Comparison of ENCODE assay signal across 1 cellular context in the genomic region with DNA sequence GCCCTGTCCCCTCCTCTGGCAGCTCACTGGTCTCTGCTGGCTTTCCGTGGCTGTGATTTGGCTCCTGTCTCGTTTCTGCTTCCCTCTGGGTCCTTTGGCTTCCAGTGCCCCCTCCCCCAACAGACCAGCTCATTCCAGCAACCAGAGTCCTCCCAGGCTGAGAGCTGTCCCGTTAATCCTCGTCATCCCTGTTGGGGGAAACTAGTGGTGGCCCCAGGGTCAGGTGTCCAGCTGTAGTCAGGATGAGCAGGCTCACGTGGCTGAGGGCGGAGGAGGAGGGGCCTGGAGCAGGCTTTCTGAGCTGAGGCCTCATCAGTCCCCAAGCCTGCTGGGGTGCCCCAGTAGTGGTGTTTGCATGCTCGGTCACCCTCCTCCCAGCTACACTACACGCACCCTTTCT.
TF ChIP-seq lines count a peak whose summit lies in the region.

No MANE protein-coding gene starts in this region.

TF ChIP-seq in WTC11, 78 proteins besides CTCF, POLR2A, EP300 and RAD21 (continued from another document):
- TF ChIP-seq, protein P1, sequence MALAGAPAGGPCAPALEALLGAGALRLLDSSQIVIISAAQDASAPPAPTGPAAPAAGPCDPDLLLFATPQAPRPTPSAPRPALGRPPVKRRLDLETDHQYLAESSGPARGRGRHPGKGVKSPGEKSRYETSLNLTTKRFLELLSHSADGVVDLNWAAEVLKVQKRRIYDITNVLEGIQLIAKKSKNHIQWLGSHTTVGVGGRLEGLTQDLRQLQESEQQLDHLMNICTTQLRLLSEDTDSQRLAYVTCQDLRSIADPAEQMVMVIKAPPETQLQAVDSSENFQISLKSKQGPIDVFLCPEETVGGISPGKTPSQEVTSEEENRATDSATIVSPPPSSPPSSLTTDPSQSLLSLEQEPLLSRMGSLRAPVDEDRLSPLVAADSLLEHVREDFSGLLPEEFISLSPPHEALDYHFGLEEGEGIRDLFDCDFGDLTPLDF (CRISPR knock-in tag; IDR thresholded peaks at IDR 0.05) = no peak
- TF ChIP-seq FOXJ3 (CRISPR knock-in tag; IDR thresholded peaks at IDR 0.05; ENCODE audit: borderline replicate concordance) (no peak), SP1 (CRISPR knock-in tag; conservative IDR thresholded peaks at IDR 0.05) (no peak), ZNF263 (CRISPR knock-in tag; IDR thresholded peaks at IDR 0.05; ENCODE audit: low read depth) (peak; percentile 90; the same call in 1 of the 2 replicates)
- TF ChIP-seq, protein P2, sequence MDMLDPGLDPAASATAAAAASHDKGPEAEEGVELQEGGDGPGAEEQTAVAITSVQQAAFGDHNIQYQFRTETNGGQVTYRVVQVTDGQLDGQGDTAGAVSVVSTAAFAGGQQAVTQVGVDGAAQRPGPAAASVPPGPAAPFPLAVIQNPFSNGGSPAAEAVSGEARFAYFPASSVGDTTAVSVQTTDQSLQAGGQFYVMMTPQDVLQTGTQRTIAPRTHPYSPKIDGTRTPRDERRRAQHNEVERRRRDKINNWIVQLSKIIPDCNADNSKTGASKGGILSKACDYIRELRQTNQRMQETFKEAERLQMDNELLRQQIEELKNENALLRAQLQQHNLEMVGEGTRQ (CRISPR knock-in tag; IDR thresholded peaks at IDR 0.05) = peak; percentile 62
